ENCODE assay signal across 8 cellular contexts in the genomic region with DNA sequence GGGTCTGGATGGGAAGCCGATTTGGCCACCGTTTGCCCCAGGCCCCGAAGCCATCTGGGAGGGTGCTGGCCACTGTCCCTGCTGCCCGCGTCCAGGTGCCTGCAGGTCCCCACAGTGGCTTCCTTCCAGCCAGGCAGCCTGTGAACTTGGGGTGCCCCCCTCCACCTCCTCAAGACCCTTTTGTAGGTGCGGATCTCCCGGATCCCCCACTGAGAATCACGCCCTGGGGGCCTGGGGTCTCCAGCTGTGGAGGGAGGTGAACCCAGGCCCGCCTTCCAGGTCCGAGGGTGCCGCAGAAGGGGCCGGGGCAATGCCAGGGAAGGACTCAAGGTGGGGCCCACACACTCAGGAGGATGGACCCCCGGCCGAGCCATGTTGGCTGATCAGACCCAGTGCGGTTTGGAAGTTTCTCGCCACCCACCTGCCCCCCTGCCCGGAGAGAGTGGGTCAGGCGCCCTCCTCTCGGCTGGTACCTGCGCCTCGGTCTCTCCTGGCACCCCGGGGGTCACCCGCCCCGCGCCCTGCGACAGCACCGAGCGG. TPM values are rescaled to one million over a fixed set of nuclear protein-coding genes. Genes with fewer than 3 reads are reported as not detected.
DNase-seq lines count a peak whose midpoint lies in the region; ATAC-seq and TF ChIP-seq lines count a peak whose summit lies in the region.

No MANE protein-coding gene starts in this region.

- 13 to 17% (median 15%) methylated on average over 4 to 28 of the region's 28 CpGs for WGBS in spleen, 5 donors

- TF ChIP-seq POLR2A in spleen (IDR thresholded peaks at IDR 0.05), result no peak

- no peaks in the 10 kb centered on the region for H3K9me3 Mint-ChIP-seq in activated T-helper 17 cell treated with anti-CD3 and anti-CD28 coated beads, Interleukin-2, amount 50 U/mL, for 72 hours

- H3K4me3 ChIP-seq in HAP-1 (peak overlapping the region; percentile 68), right atrium auricular region (peak overlapping the region; percentile 30 to 56), spleen (peak overlapping the region in 7 of 8 donors; percentile 44 to 72 (median 54))

- H3K9me3 ChIP-seq in HAP-1 (no peaks in the 10 kb centered on the region), right atrium auricular region (no peaks in the 10 kb centered on the region), spleen (no peaks in the 10 kb centered on the region)

- peak overlapping the region; percentile 47 to 61 for H3K27ac ChIP-seq in right atrium auricular region
- peak overlapping the region in 4 of 8 donors; percentile 30 to 48 (median 42) for H3K27ac ChIP-seq in spleen

- DNase-seq in HAP-1 (ENCODE audit: low spot score in 2 of 2) (peak in 1 of 2 experiments; percentile 62), right atrium auricular region (ENCODE audit: low spot score) (no peak), spleen (no peak), T-helper 1 cell (no peak), NCI-H526 treated with DMSO at 0.1 percent for 48 hours (lab: John Stamatoyannopoulos, UW) (no peak)

- H3K36me3 Mint-ChIP-seq in activated T-helper 17 cell treated with anti-CD3 and anti-CD28 coated beads, Interleukin-2, amount 50 U/mL, for 72 hours (ENCODE audit: low read depth), result no peaks in the 10 kb centered on the region

- H3K4me3 Mint-ChIP-seq in activated T-helper 17 cell treated with anti-CD3 and anti-CD28 coated beads, Interleukin-2, amount 50 U/mL, for 72 hours, result peak overlapping the region; percentile 61

- H3K4me1 Mint-ChIP-seq in activated T-helper 17 cell treated with anti-CD3 and anti-CD28 coated beads, Interleukin-2, amount 50 U/mL, for 72 hours, result no peaks in the 10 kb centered on the region

- TF ChIP-seq CTCF in right atrium auricular region (IDR thresholded peaks at IDR 0.05) (no peak), spleen (IDR thresholded peaks at IDR 0.05 in 8 of 11, conservative IDR thresholded peaks at IDR 0.05 in 3 of 11) (no peak)

- H3K4me1 ChIP-seq in HAP-1 (peaks cover 4% of the 10 kb centered on the region), right atrium auricular region (peaks cover 0 to 45% of the 10 kb centered on the region in 2 donors), spleen (peaks cover 23 to 64% (median 43%) of the 10 kb centered on the region in 6 donors)

- H3K27me3 Mint-ChIP-seq in activated T-helper 17 cell treated with anti-CD3 and anti-CD28 coated beads, Interleukin-2, amount 50 U/mL, for 72 hours, result peaks cover 31% of the 10 kb centered on the region

- H3K27ac Mint-ChIP-seq in activated T-helper 17 cell treated with anti-CD3 and anti-CD28 coated beads, Interleukin-2, amount 50 U/mL, for 72 hours, result no peak overlapping the region

- peak; percentile 4 for ATAC-seq in activated T-helper 17 cell treated with anti-CD3 and anti-CD28 coated beads, Interleukin-2, amount 50 U/mL, for 72 hours (replicated peaks)
- ATAC-seq in GM18909 (IDR thresholded peaks at IDR 0.05; ENCODE audit: poor library complexity, unreplicated experiment) (no peak), GM18517 (IDR thresholded peaks at IDR 0.05; ENCODE audit: unreplicated experiment) (no peak)

- intact Hi-C loops in spleen (cut with DNase I; ENCODE audit: low total_unique reads), result no loop called here

- in situ Hi-C loops in HAP-1 (cut with MboI; ENCODE audit: low sequenced_read_pairs), result no loop called here

- H3K27me3 ChIP-seq in HAP-1 (ENCODE audit: low read depth) (no peaks in the 10 kb centered on the region), right atrium auricular region (peaks cover 4 to 15% of the 10 kb centered on the region in 2 donors), spleen (replicated peaks in 1 of 7) (peaks cover 0 to 95% (median 47%) of the 10 kb centered on the region in 7 donors)

- H3K36me3 ChIP-seq in HAP-1 (replicated peaks), result no peaks in the 10 kb centered on the region
- no peaks in the 10 kb centered on the region for H3K36me3 ChIP-seq in right atrium auricular region
- no peaks in the 10 kb centered on the region for H3K36me3 ChIP-seq in spleen

RNA-seq across cellular contexts. Expression of a gene that starts 1.7 kb away (rescaled TPM):
- under 1 TPM in 1 of 2 donors, not detected in 1; 0.32 TPM for total RNA-seq in activated T-helper 17 cell treated with anti-CD3 and anti-CD28 coated beads, Interleukin-2, amount 50 U/mL, for 72 hours
- total RNA-seq in right atrium auricular region, result 1 to 10 TPM; 2.1 to 3.2 TPM
- 1 to 10 TPM; 1.4 to 4.7 (median 3.2) TPM for total RNA-seq in spleen
- 1 to 10 TPM; 2.7 to 8.4 (median 4.3) TPM for polyA plus RNA-seq in spleen
